Comparison of ENCODE assay signal across 1 cellular context in genomic region chr7:44200699-44201461, GRCh38.
TF ChIP-seq lines count a peak whose summit lies in the region.

YKT6 (plus strand) TSS chr7:44200978; CDS start chr7:44201136, 158 bp downstream.

TF ChIP-seq in HEK293, 187 proteins besides CTCF, POLR2A, EP300 and RAD21 (continued from another document and continues in another):
- TF ChIP-seq PRDM10 (tag by site-specific recombination; IDR thresholded peaks at IDR 0.05) (peak; percentile 48; the same call in 1 of the 2 replicates), PATZ1 (tag by site-specific recombination; IDR thresholded peaks at IDR 0.05) (peak; percentile 77), ZNF302 (tag by site-specific recombination; IDR thresholded peaks at IDR 0.05; ENCODE audit: low read depth) (no peak), FEZF1 (tag by site-specific recombination; IDR thresholded peaks at IDR 0.05) (no peak), ZNF239 (tag by site-specific recombination; IDR thresholded peaks at IDR 0.05) (no peak), ZBTB26 (tag by site-specific recombination; optimal IDR thresholded peaks at IDR 0.05) (peak; percentile 41), ZNF555 (tag by site-specific recombination; conservative IDR thresholded peaks at IDR 0.05) (no peak), HOXC10 (CRISPR knock-in tag; IDR thresholded peaks at IDR 0.05) (no peak), ZBTB7A (tag by site-specific recombination; IDR thresholded peaks at IDR 0.05; ENCODE audit: low read depth) (no peak), BCL6B (tag by site-specific recombination; IDR thresholded peaks at IDR 0.05) (no peak), BCL11A (tag by site-specific recombination; IDR thresholded peaks at IDR 0.05; ENCODE audit: low read depth) (no peak), ZNF394 (tag by site-specific recombination; IDR thresholded peaks at IDR 0.05; ENCODE audit: borderline replicate concordance) (no peak), ZNF112 (tag by site-specific recombination; IDR thresholded peaks at IDR 0.05) (no peak), ZNF701 (tag by site-specific recombination; IDR thresholded peaks at IDR 0.05) (no peak), PBX3 (CRISPR knock-in tag; IDR thresholded peaks at IDR 0.05) (peak; percentile 54; the same call in 1 of the 2 replicates), ZSCAN23 (tag by site-specific recombination; IDR thresholded peaks at IDR 0.05) (no peak), KLF1 (tag by site-specific recombination; IDR thresholded peaks at IDR 0.05) (peak; percentile 92), SCRT1 (tag by site-specific recombination; IDR thresholded peaks at IDR 0.05; ENCODE audit: borderline replicate concordance) (no peak), REPIN1 (tag by site-specific recombination; IDR thresholded peaks at IDR 0.05; ENCODE audit: low read depth) (no peak), ZNF114 (tag by site-specific recombination; IDR thresholded peaks at IDR 0.05) (no peak), ZNF768 (tag by site-specific recombination; IDR thresholded peaks at IDR 0.05) (no peak), ZNF521 (tag by site-specific recombination; IDR thresholded peaks at IDR 0.05) (no peak), ZFP69B (tag by site-specific recombination; IDR thresholded peaks at IDR 0.05) (no peak), ZNF350 (tag by site-specific recombination; IDR thresholded peaks at IDR 0.05) (no peak), ZNF169 (tag by site-specific recombination; IDR thresholded peaks at IDR 0.05) (no peak), ZBTB20 (tag by site-specific recombination; IDR thresholded peaks at IDR 0.05) (no peak), ZNF596 (tag by site-specific recombination; IDR thresholded peaks at IDR 0.05) (no peak), ZNF223 (tag by site-specific recombination; IDR thresholded peaks at IDR 0.05) (no peak), KLF7 (tag by site-specific recombination; IDR thresholded peaks at IDR 0.05; ENCODE audit: borderline replicate concordance) (peak; percentile 76; the same call in 1 of the 2 replicates), AEBP2 (tag by site-specific recombination; IDR thresholded peaks at IDR 0.05; ENCODE audit: borderline replicate concordance) (no peak), ZNF623 (tag by site-specific recombination; IDR thresholded peaks at IDR 0.05) (no peak), ZNF558 (tag by site-specific recombination; IDR thresholded peaks at IDR 0.05) (no peak), ZNF202 (tag by site-specific recombination; IDR thresholded peaks at IDR 0.05; ENCODE audit: borderline replicate concordance) (no peak), ZNF292 (tag by site-specific recombination; IDR thresholded peaks at IDR 0.05; ENCODE audit: borderline replicate concordance, low read depth) (no peak), ZNF654 (tag by site-specific recombination; IDR thresholded peaks at IDR 0.05; ENCODE audit: low read depth) (no peak), REST (tag by site-specific recombination; IDR thresholded peaks at IDR 0.05) (no peak), ZNF174 (tag by site-specific recombination; IDR thresholded peaks at IDR 0.05) (no peak), ZNF248 (tag by site-specific recombination; IDR thresholded peaks at IDR 0.05) (no peak), YY2 (tag by site-specific recombination; IDR thresholded peaks at IDR 0.05) (no peak), ZNF121 (tag by site-specific recombination; IDR thresholded peaks at IDR 0.05) (no peak), OVOL3 (tag by site-specific recombination; IDR thresholded peaks at IDR 0.05) (no peak), ZBTB11 (tag by site-specific recombination; conservative IDR thresholded peaks at IDR 0.05; ENCODE audit: low read depth) (peak; percentile 95), ZNF214 (tag by site-specific recombination; IDR thresholded peaks at IDR 0.05; ENCODE audit: borderline replicate concordance) (no peak), ZNF544 (tag by site-specific recombination; IDR thresholded peaks at IDR 0.05) (no peak), ZNF776 (tag by site-specific recombination; IDR thresholded peaks at IDR 0.05; ENCODE audit: borderline replicate concordance) (no peak), RBAK (tag by site-specific recombination; IDR thresholded peaks at IDR 0.05) (no peak), ZFP3 (tag by site-specific recombination; IDR thresholded peaks at IDR 0.05; ENCODE audit: low read depth) (no peak), ZNF529 (tag by site-specific recombination; IDR thresholded peaks at IDR 0.05; ENCODE audit: insufficient replicate concordance) (no peak), ZNF211 (tag by site-specific recombination; IDR thresholded peaks at IDR 0.05; ENCODE audit: low read depth) (no peak), ZEB2 (tag by site-specific recombination; IDR thresholded peaks at IDR 0.05) (peak; percentile 89)
